Comparison of ENCODE assay signal across 1 cellular context in genomic region chr4:78661086-78661690, GRCh38.
TF ChIP-seq lines count a peak whose summit lies in the region.

No MANE protein-coding gene starts in this region.

TF ChIP-seq in endothelial cell of umbilical vein, 7 proteins besides CTCF, POLR2A, EP300 and RAD21 (continued from another document):
- no peak for TF ChIP-seq JUN (IDR thresholded peaks at IDR 0.05; ENCODE audit: borderline replicate concordance, insufficient read depth, insufficient read length, low read depth)
- no peak for TF ChIP-seq MYC (IDR thresholded peaks at IDR 0.05; ENCODE audit: low read depth, low read length)
